21 cellular contexts compared by ENCODE assay signal in the genomic region with DNA sequence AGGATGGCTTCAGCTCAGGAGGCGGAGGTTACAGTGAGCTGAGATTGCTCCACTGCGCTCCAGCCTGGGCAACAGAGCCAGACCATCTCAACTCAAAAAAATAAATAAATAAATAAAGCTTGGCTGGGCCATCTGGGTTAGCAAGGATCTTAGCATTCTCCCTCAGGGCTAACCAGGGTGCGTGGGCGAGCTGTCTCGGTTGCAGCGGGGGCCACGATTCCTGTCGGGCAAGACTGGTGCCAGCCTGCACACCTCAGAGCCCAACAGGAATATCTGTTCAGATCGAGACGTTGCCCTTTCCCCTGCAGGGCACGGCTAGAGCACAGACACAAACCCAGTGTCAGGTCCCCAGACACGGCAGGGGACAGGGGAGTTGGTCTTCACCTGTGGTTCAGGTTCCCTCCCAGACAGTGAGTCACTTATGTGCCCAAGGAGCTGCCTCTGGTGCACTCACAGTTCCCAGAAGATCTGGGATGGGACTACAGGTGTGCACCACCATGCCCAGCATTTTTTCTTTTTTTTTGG.
"Had no signal": no experiment of that assay in that cellular context is flagged by ENCODE, and none has a peak within 500 bp of the region (broad histone marks: within the 10 kb centered on the region; RNA-seq: fewer than 3 reads in every experiment).

No MANE protein-coding gene starts in this region.

- H3K36me3 ChIP-seq: adrenal gland, breast epithelium, neutrophil, right atrium auricular region, thoracic aorta had no signal

- H3K27ac Mint-ChIP-seq: activated naive CD4-positive, alpha-beta T cell treated with anti-CD3 and anti-CD28 coated beads, Interleukin-2, amount 50 U/mL, for 72 hours; natural killer cell treated with Interleukin-12 subunit alpha and Interleukin-12 subunit beta and Interleukin-15 and Interleukin-18, amount 100 ng/mL, for 72 hours had no signal

- H3K4me3 ChIP-seq: adrenal gland, breast epithelium, hepatocyte, right atrium auricular region, thoracic aorta had no signal

- H3K27me3 ChIP-seq: adrenal gland, breast epithelium, hepatocyte, neutrophil, right atrium auricular region had no signal

- H3K9me3 Mint-ChIP-seq: activated naive CD4-positive, alpha-beta T cell treated with anti-CD3 and anti-CD28 coated beads, Interleukin-2, amount 50 U/mL, for 72 hours; natural killer cell treated with Interleukin-12 subunit alpha and Interleukin-12 subunit beta and Interleukin-15 and Interleukin-18, amount 100 ng/mL, for 72 hours had no signal

- H3K27ac ChIP-seq: neutrophil, right atrium auricular region, thoracic aorta, WERI-Rb-1 had no signal

- H3K4me3 Mint-ChIP-seq: natural killer cell treated with Interleukin-12 subunit alpha and Interleukin-12 subunit beta and Interleukin-15 and Interleukin-18, amount 100 ng/mL, for 72 hours had no signal

- DNase-seq: activated CD4-positive, alpha-beta T cell treated with anti-CD3 and anti-CD28 coated beads for 1 hour; activated CD8-positive, alpha-beta memory T cell treated with anti-CD3 and anti-CD28 coated beads for 24 hours; activated CD8-positive, alpha-beta memory T cell treated with anti-CD3 and anti-CD28 coated beads, Interleukin-2, amount 50 U/mL, for 48 hours; activated gamma-delta T cell; cerebellar nuclear complex; cortex of kidney; foreskin fibroblast; left cardiac atrium; stimulated activated CD4-positive, alpha-beta T cell treated with anti-CD3 and anti-CD28 coated beads, Interleukin-2, amount 100 ng/mL, for 48 hours; T-helper 2 cell; WERI-Rb-1 had no signal

- H3K4me2 ChIP-seq: hepatocyte had no signal

- H3K27me3 Mint-ChIP-seq: natural killer cell treated with Interleukin-12 subunit alpha and Interleukin-12 subunit beta and Interleukin-15 and Interleukin-18, amount 100 ng/mL, for 72 hours had no signal

- ATAC-seq: activated naive CD4-positive, alpha-beta T cell treated with anti-CD3 and anti-CD28 coated beads, Interleukin-2, amount 50 U/mL, for 72 hours; left cardiac atrium; natural killer cell treated with Interleukin-12 subunit alpha and Interleukin-12 subunit beta and Interleukin-15 and Interleukin-18, amount 100 ng/mL, for 72 hours had no signal

- H3K9me3 ChIP-seq: adrenal gland, breast epithelium, neutrophil, right atrium auricular region, thoracic aorta had no signal

- H3K36me3 Mint-ChIP-seq: activated naive CD4-positive, alpha-beta T cell treated with anti-CD3 and anti-CD28 coated beads, Interleukin-2, amount 50 U/mL, for 72 hours; natural killer cell treated with Interleukin-12 subunit alpha and Interleukin-12 subunit beta and Interleukin-15 and Interleukin-18, amount 100 ng/mL, for 72 hours had no signal

- H3K4me1 ChIP-seq: breast epithelium had no signal

- H2AFZ ChIP-seq: hepatocyte had no signal

- FAIRE-seq: astrocyte, endometrium had no signal
